ENCODE assay signal across 7 cellular contexts in the genomic region with DNA sequence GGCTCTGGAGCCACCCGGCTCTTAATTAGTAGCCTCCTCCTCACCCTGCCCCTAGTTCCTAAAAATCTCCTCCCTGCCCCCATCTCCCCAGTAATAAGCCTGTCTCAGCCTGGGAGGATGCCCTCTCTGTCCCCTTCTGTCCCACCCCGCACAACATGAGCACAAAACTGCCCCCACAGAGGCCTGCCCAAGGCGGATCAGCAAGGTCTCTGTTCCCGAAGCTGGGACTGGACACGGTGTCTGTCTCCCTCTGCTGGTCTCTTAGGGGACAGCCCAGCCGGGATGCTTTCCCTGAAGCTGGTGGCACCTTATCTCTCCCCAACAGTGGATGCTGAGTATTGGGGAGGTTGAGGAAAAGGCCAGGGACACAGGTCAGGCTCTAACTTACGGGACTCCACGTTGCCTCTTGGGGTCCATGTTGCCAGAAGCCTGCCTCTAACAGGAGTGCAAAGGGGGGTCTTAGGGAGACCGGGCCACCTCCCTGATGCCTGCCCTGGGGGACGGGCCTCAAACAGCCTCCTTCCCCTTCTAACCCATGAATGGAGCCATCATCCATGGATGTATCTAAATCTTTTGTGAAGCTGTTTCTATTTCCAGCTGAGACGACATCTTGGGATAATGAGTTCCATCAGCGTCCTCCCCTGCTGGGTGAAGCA. TPM values are rescaled to one million over a fixed set of nuclear protein-coding genes. Genes with fewer than 3 reads are reported as not detected.
DNase-seq lines count a peak whose midpoint lies in the region; ATAC-seq and TF ChIP-seq lines count a peak whose summit lies in the region.

No MANE protein-coding gene starts in this region.

- H3K27me3 ChIP-seq in RWPE2 (ENCODE audit: insufficient read depth, poor library complexity, severe bottlenecking) (no peaks in the 10 kb centered on the region), osteoblast (ENCODE audit: insufficient read depth, low read length) (no peaks in the 10 kb centered on the region), tibial artery (peaks cover 0 to 6% of the 10 kb centered on the region in 2 donors)

- in situ Hi-C loops in KBM-7 (cut with MboI; ENCODE audit: low pct_unique_long_range_greater_than_20kb, low sequenced_read_pairs): no loop called here

- H3K79me2 ChIP-seq in osteoblast (ENCODE audit: insufficient read depth, low read length): no peaks in the 10 kb centered on the region

- peak; percentile 87 for DNase-seq in KBM-7
- no peak for DNase-seq in RWPE2 (ENCODE audit: low spot score)
- DNase-seq in activated T-helper 9 cell treated with anti-CD3 and anti-CD28 coated beads, Interleukin-2, amount 50 U/mL, for 16 hours (ENCODE audit: low read depth): peak; percentile 75
- peak; percentile 76 for DNase-seq in fibroblast of villous mesenchyme (ENCODE audit: low read depth)
- DNase-seq in osteoblast (ENCODE audit: insufficient read length, low spot score, missing footprints): peak; percentile 97
- DNase-seq in tibial artery: peak; percentile 78 to 88

- no peaks in the 10 kb centered on the region for H4K20me1 ChIP-seq in osteoblast (ENCODE audit: insufficient read depth, low read length)

- H3K27ac ChIP-seq in RWPE2 (ENCODE audit: poor library complexity, severe bottlenecking) (no peak overlapping the region), osteoblast (ENCODE audit: low read depth, low read length) (no peak overlapping the region), tibial artery (no peak overlapping the region)

- TF ChIP-seq CTCF in GM12872 (IDR thresholded peaks at IDR 0.05; ENCODE audit: insufficient read depth, low read depth, low read length) (peak; percentile 100), RWPE2 (IDR thresholded peaks at IDR 0.05; ENCODE audit: poor library complexity, severe bottlenecking) (peak; percentile 95), fibroblast of villous mesenchyme (IDR thresholded peaks at IDR 0.05; ENCODE audit: insufficient read depth, low read depth, low read length) (peak; percentile 99), osteoblast (IDR thresholded peaks at IDR 0.05; ENCODE audit: extremely low read depth, low read depth, low read length) (peak; percentile 98), tibial artery (IDR thresholded peaks at IDR 0.05) (peak; percentile 98 to 99)

- intact Hi-C loops in tibial artery (cut with DNase I; ENCODE audit: low total_unique reads): loop anchor here (2.0 kb wide), 1 partner anchor 34 kb away; no protein-coding TSS in a partner anchor

- no peak overlapping the region for H3K4me2 ChIP-seq in osteoblast (ENCODE audit: insufficient read depth, low read length)

- H3K9me3 ChIP-seq in RWPE2 (ENCODE audit: severe bottlenecking) (no peaks in the 10 kb centered on the region), osteoblast (ENCODE audit: low read depth, low read length) (no peaks in the 10 kb centered on the region), tibial artery (no peaks in the 10 kb centered on the region)

- peak; percentile 66 for ATAC-seq in RWPE2 (ENCODE audit: low read depth)

- H3K4me3 ChIP-seq in RWPE2 (ENCODE audit: severe bottlenecking) (no peak overlapping the region), fibroblast of villous mesenchyme (ENCODE audit: low read depth, low read length) (no peak overlapping the region), osteoblast (ENCODE audit: insufficient read depth, low read length) (no peak overlapping the region), tibial artery (no peak overlapping the region)

- H3K36me3 ChIP-seq in RWPE2 (ENCODE audit: low read depth) (no peaks in the 10 kb centered on the region), osteoblast (ENCODE audit: insufficient read depth, low read length) (no peaks in the 10 kb centered on the region), tibial artery (no peaks in the 10 kb centered on the region)

- no peak overlapping the region for H2AFZ ChIP-seq in osteoblast (ENCODE audit: low read length)

- H3K4me1 ChIP-seq in RWPE2 (ENCODE audit: insufficient read depth, poor library complexity, severe bottlenecking): peaks cover 26% of the 10 kb centered on the region
- H3K4me1 ChIP-seq in osteoblast (ENCODE audit: insufficient read depth, low read length): peaks cover 33% of the 10 kb centered on the region
- H3K4me1 ChIP-seq in tibial artery: peaks cover 0 to 10% (median 8%) of the 10 kb centered on the region in 4 donors

RNA-seq across cellular contexts. Expression of gene RAD9A, which starts 9.2 kb away (rescaled TPM):
- total RNA-seq in fibroblast of villous mesenchyme (4.3 and 6.4 TPM in 2 replicates), osteoblast (7.6 and 10.3 TPM in 2 replicates)

RNA-seq across cellular contexts. Expression of gene CLCF1, which starts 9.2 kb away (rescaled TPM):
- 3.5 and 4.7 TPM in 2 replicates for total RNA-seq in fibroblast of villous mesenchyme
- 6.2 and 6.9 TPM in 2 replicates for total RNA-seq in osteoblast

RNA-seq across cellular contexts. Expression of gene PPP1CA, which starts 19.0 kb away (rescaled TPM):
- total RNA-seq in fibroblast of villous mesenchyme: 172 and 202 TPM in 2 replicates
- 161 and 169 TPM in 2 replicates for total RNA-seq in osteoblast

RNA-seq across cellular contexts. Expression of gene TBC1D10C, which starts 21.3 kb away (rescaled TPM):
- total RNA-seq in fibroblast of villous mesenchyme (not detected in 2 replicates), osteoblast (not detected in 2 replicates)

RNA-seq across cellular contexts. Expression of gene POLD4, which starts 29.3 kb away (rescaled TPM):
- 43.2 and 68.9 TPM in 2 replicates for total RNA-seq in fibroblast of villous mesenchyme
- total RNA-seq in osteoblast: 43.3 and 59.4 TPM in 2 replicates
